ENCODE assay signal across 22 cellular contexts in genomic region chr4:19379318-19379717, GRCh38.
DNase-seq lines count a peak whose midpoint lies in the region; ATAC-seq and TF ChIP-seq lines count a peak whose summit lies in the region.
"Had no signal": no experiment of that assay in that cellular context is flagged by ENCODE, and none has a peak within 500 bp of the region (broad histone marks: within the 10 kb centered on the region; RNA-seq: fewer than 3 reads in every experiment).

No MANE protein-coding gene starts in this region.

- H3K36me3 ChIP-seq in RWPE2 (ENCODE audit: low read depth) (no peaks in the 10 kb centered on the region), upper lobe of left lung (no peaks in the 10 kb centered on the region), thyroid gland (no peaks in the 10 kb centered on the region)
- H3K36me3 ChIP-seq: BE2C; BLaER1 treated with 17β-estradiol and CSF1 and Interleukin-3, amounts not matched to agents 10 nM and 100 nM had no signal

- H3K27me3 ChIP-seq in RWPE2 (ENCODE audit: insufficient read depth, poor library complexity, severe bottlenecking) (no peaks in the 10 kb centered on the region), upper lobe of left lung (no peaks in the 10 kb centered on the region), thyroid gland (no peaks in the 10 kb centered on the region)
- H3K27me3 ChIP-seq: BE2C; BLaER1 treated with 17β-estradiol and CSF1 and Interleukin-3, amounts not matched to agents 10 nM and 100 nM had no signal

- H3K4me3 ChIP-seq in RWPE2 (ENCODE audit: severe bottlenecking) (no peak overlapping the region), upper lobe of left lung (no peak overlapping the region), thyroid gland (replicated peaks in 1 of 3) (no peak overlapping the region)
- H3K4me3 ChIP-seq: A549; BLaER1 treated with 17β-estradiol and CSF1 and Interleukin-3, amounts not matched to agents 10 nM and 100 nM; GM23338 had no signal

- TF ChIP-seq POLR2A in upper lobe of left lung (IDR thresholded peaks at IDR 0.05) (no peak), thyroid gland (IDR thresholded peaks at IDR 0.05) (no peak)

- intact Hi-C loops in thyroid gland (cut with DNase I): no loop called here

- WGBS in upper lobe of left lung, 2 donors: 54 to 59% methylated on average over 3 of the region's 3 CpGs
- WGBS in thyroid gland, 2 donors: 50 to 63% methylated on average over 3 of the region's 3 CpGs

- ATAC-seq in RWPE2 (ENCODE audit: low read depth) (no peak), upper lobe of left lung (ENCODE audit: low FRiP score in 2 of 2) (no peak), HG02678 (IDR thresholded peaks at IDR 0.05; ENCODE audit: unreplicated experiment) (no peak)
- ATAC-seq: A549, GM23338, HCT116 had no signal

- CTCF ChIA-PET in HEK293T (lab: Yijun Ruan, JAX): no interaction called here

- H3K9me3 ChIP-seq in RWPE2 (ENCODE audit: severe bottlenecking) (no peaks in the 10 kb centered on the region), upper lobe of left lung (no peaks in the 10 kb centered on the region), thyroid gland (no peaks in the 10 kb centered on the region)
- H3K9me3 ChIP-seq: A549; BE2C; BLaER1 treated with 17β-estradiol and CSF1 and Interleukin-3, amounts not matched to agents 10 nM and 100 nM had no signal

- TF ChIP-seq CTCF in RWPE2 (IDR thresholded peaks at IDR 0.05; ENCODE audit: poor library complexity, severe bottlenecking) (no peak), upper lobe of left lung (IDR thresholded peaks at IDR 0.05) (no peak), thyroid gland (IDR thresholded peaks at IDR 0.05) (no peak)

- H3K27ac ChIP-seq in RWPE2 (ENCODE audit: poor library complexity, severe bottlenecking) (peak overlapping the region; percentile 94), upper lobe of left lung (no peak overlapping the region), thyroid gland (no peak overlapping the region)
- H3K27ac ChIP-seq: A549; BLaER1 treated with 17β-estradiol and CSF1 and Interleukin-3, amounts not matched to agents 10 nM and 100 nM had no signal

- peaks cover 43% of the 10 kb centered on the region for H3K4me1 ChIP-seq in RWPE2 (ENCODE audit: insufficient read depth, poor library complexity, severe bottlenecking)
- no peaks in the 10 kb centered on the region for H3K4me1 ChIP-seq in upper lobe of left lung
- H3K4me1 ChIP-seq in thyroid gland: peaks cover 0 to 3% of the 10 kb centered on the region in 2 donors
- H3K4me1 ChIP-seq: A549; BE2C; BLaER1 treated with 17β-estradiol and CSF1 and Interleukin-3, amounts not matched to agents 10 nM and 100 nM had no signal

- no peak for TF ChIP-seq EP300 in upper lobe of left lung (IDR thresholded peaks at IDR 0.05)

- DNase-seq in HEK293T (ENCODE audit: extremely low spot score) (no peak), RWPE2 (ENCODE audit: low spot score) (no peak), left kidney (ENCODE audit: low read depth, low spot score) (peak; percentile 95), upper lobe of left lung (no peak), NCI-H748 treated with DMSO at 0.1 percent for 48 hours (lab: John Stamatoyannopoulos, UW) (no peak), thyroid gland (no peak)
- DNase-seq: 8988T; ACHN; AML-193; BE2C; CD4-positive, alpha-beta T cell; CD8-positive, alpha-beta memory T cell; DMS 273 treated with DMSO at 0.1 percent for 48 hours; DMS79; GF-D8; H9; HFFc6 had no signal

- POLR2A ChIA-PET in HEK293T (lab: Yijun Ruan, JAX): no interaction called here

TF ChIP-seq in HEK293T, 16 proteins besides CTCF, POLR2A, EP300 and RAD21:
- TF ChIP-seq ELF4 (IDR thresholded peaks at IDR 0.05) (no peak), CTBP1 (IDR thresholded peaks at IDR 0.05; ENCODE audit: borderline replicate concordance) (no peak), PKNOX1 (IDR thresholded peaks at IDR 0.05) (peak; percentile 54)
